Comparison of ENCODE assay signal across 9 cellular contexts in genomic region chr10:71766717-71767419, GRCh38. TPM values are rescaled to one million over a fixed set of nuclear protein-coding genes. Genes with fewer than 3 reads are reported as not detected.
DNase-seq lines count a peak whose midpoint lies in the region; ATAC-seq and TF ChIP-seq lines count a peak whose summit lies in the region.
"Had no signal": no experiment of that assay in that cellular context is flagged by ENCODE, and none has a peak within 500 bp of the region (broad histone marks: within the 10 kb centered on the region; RNA-seq: fewer than 3 reads in every experiment).

No MANE protein-coding gene starts in this region.

- H4K8ac ChIP-seq in mesendoderm (ENCODE audit: low read depth, low read length): no peak overlapping the region

- no peak overlapping the region for H3K56ac ChIP-seq in mesendoderm (ENCODE audit: low read length)

- no peak overlapping the region for H3K18ac ChIP-seq in mesendoderm (ENCODE audit: low read length)

- H2AK5ac ChIP-seq in mesendoderm (ENCODE audit: low read length): no peak overlapping the region

- H3K79me2 ChIP-seq in mesendoderm (ENCODE audit: control insufficient read depth, insufficient read depth, low read length): no peaks in the 10 kb centered on the region

- no peak overlapping the region for H3K4ac ChIP-seq in mesendoderm (ENCODE audit: low read depth, low read length)

- DNase-seq in COLO668 (lab: John Stamatoyannopoulos, UW; ENCODE audit: unreplicated experiment): peak; percentile 4
- peak; percentile 92 for DNase-seq in NCI-H460 (ENCODE audit: extremely low read depth, low read depth)
- DNase-seq in coronary artery (ENCODE audit: low spot score): peak; percentile 91
- DNase-seq in mesendoderm: peak; percentile 73
- no peak for DNase-seq in NCI-H2029 treated with DMSO at 0.1 percent for 48 hours (lab: John Stamatoyannopoulos, UW)

- no peak for TF ChIP-seq CTCF in coronary artery (IDR thresholded peaks at IDR 0.05)

- H3K4me3 ChIP-seq in coronary artery (peak overlapping the region; percentile 49), mesendoderm (ENCODE audit: low read length) (no peak overlapping the region), urinary bladder (ENCODE audit: low read depth, low read length) (no peak overlapping the region)

- no peak overlapping the region for H4K5ac ChIP-seq in mesendoderm (ENCODE audit: low read length)

- WGBS in mesendoderm (ENCODE audit: extremely low coverage, insufficient coverage, low lambda C conversion rate): no CpG with 5 or more reads among the region's 10 CpGs
- 31% methylated on average over 10 of the region's 10 CpGs for WGBS in urinary bladder

- H2BK120ac ChIP-seq in mesendoderm (ENCODE audit: low read depth, low read length): no peak overlapping the region

- H3K36me3 ChIP-seq in mesendoderm (ENCODE audit: control insufficient read depth, insufficient read depth, low read length): no peaks in the 10 kb centered on the region
- H3K36me3 ChIP-seq in urinary bladder (ENCODE audit: insufficient read depth): no peaks in the 10 kb centered on the region

- no peaks in the 10 kb centered on the region for H3K79me1 ChIP-seq in mesendoderm (ENCODE audit: low read length)

- H3K27ac ChIP-seq in coronary artery (peak overlapping the region; percentile 94 to 96), mesendoderm (ENCODE audit: low read depth, low read length) (no peak overlapping the region), urinary bladder (ENCODE audit: low read depth) (peak overlapping the region; percentile 76)

- no peaks in the 10 kb centered on the region for H3K4me1 ChIP-seq in mesendoderm (ENCODE audit: control insufficient read depth, low read depth, low read length)
- no peaks in the 10 kb centered on the region for H3K4me1 ChIP-seq in urinary bladder (ENCODE audit: insufficient read depth)

- no peaks in the 10 kb centered on the region for H3K27me3 ChIP-seq in mesendoderm (ENCODE audit: insufficient read depth, low read length, poor library complexity)

- H3K9ac ChIP-seq in mesendoderm (ENCODE audit: low read length): no peak overlapping the region

- H2BK5ac ChIP-seq in mesendoderm (ENCODE audit: low read length): no peak overlapping the region

- ATAC-seq in HG02885 (IDR thresholded peaks at IDR 0.05; ENCODE audit: poor library complexity, unreplicated experiment) (no peak), GM21825 (IDR thresholded peaks at IDR 0.05; ENCODE audit: unreplicated experiment) (no peak)

- no peak overlapping the region for H3K4me2 ChIP-seq in mesendoderm (ENCODE audit: low read length)

- no peak overlapping the region for H2BK15ac ChIP-seq in mesendoderm (replicated peaks; ENCODE audit: low read depth)

- no peak overlapping the region for H3K23ac ChIP-seq in mesendoderm (ENCODE audit: low read length)

RNA-seq across cellular contexts. Expression of gene VSIR, which starts 6.5 kb away (rescaled TPM):
- total RNA-seq in NCI-H460 (2014; rRNA removed; shearing (Covaris generic)): 49.4 and 55.4 TPM in 2 replicates
- 11.6 and 24.7 TPM in 2 replicates for polyA plus RNA-seq in NCI-H460 (2014; cell fraction: nucleus; rRNA removed)
- polyA plus RNA-seq in mesendoderm (2013, experiment 1 of 2): 0.01 TPM
- 0.07 TPM for polyA plus RNA-seq in mesendoderm (2013, experiment 2 of 2)
- 24.9 TPM for total RNA-seq in urinary bladder
- 59.6 TPM for polyA plus RNA-seq in urinary bladder
- polyA plus RNA-seq: neural cell had no signal

RNA-seq across cellular contexts. Expression of gene C10orf105, which starts 47.3 kb away (rescaled TPM):
- total RNA-seq in NCI-H460 (2014; rRNA removed; shearing (Covaris generic)): not detected in 2 replicates
- polyA plus RNA-seq in NCI-H460 (2014; cell fraction: nucleus; rRNA removed): not detected in 2 replicates
- 0.29 TPM for polyA plus RNA-seq in mesendoderm (2013, experiment 1 of 2)
- polyA plus RNA-seq in mesendoderm (2013, experiment 2 of 2): 0.25 TPM
- 0.26 TPM for total RNA-seq in urinary bladder
- 0.11 TPM for polyA plus RNA-seq in urinary bladder
